Comparison of ENCODE assay signal across 24 cellular contexts in the genomic region with DNA sequence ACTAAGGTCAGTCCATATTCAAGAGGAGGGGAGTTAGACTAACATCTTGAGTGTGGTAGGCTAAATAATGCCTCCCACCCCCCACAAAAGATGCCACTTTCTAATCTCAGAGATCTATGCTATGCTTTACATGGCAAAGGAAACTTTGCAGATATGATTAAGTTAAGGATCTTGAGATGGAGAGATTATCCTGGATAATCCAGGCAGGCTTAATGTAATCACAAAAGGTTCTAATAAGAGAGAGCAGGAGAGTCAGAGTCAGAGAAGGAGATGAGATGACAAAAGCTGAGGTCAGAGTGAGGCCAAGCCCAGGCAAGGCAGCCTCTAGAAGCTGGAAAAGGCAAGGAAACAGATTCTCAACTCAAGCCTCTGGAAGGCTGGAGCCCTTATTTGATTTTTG.
"Had no signal": no experiment of that assay in that cellular context is flagged by ENCODE, and none has a peak within 500 bp of the region (broad histone marks: within the 10 kb centered on the region; RNA-seq: fewer than 3 reads in every experiment).

No MANE protein-coding gene starts in this region.

- H3K27ac ChIP-seq: coronary artery, esophagus muscularis mucosa, foreskin keratinocyte, gastroesophageal sphincter, heart right ventricle, prostate gland, right atrium auricular region, sigmoid colon, testis, tibial artery had no signal

- H3K4me1 ChIP-seq: esophagus muscularis mucosa, foreskin keratinocyte, gastroesophageal sphincter, heart right ventricle, prostate gland, right atrium auricular region, sigmoid colon, testis had no signal

- DNase-seq: dermis blood vessel endothelial cell; effector memory CD4-positive, alpha-beta T cell; foreskin keratinocyte; heart right ventricle; hypothalamus; immature natural killer cell; islet precursor cell; kidney glomerular epithelial cell; left ventricle myocardium superior; mucosa of descending colon; naive B cell; nucleus accumbens; sigmoid colon; stimulated activated CD4-positive, alpha-beta T cell treated with anti-CD3 and anti-CD28 coated beads, Interleukin-4, amount 100 ng/mL, for 4 hours; stimulated activated naive CD8-positive, alpha-beta T cell treated with anti-CD3 and anti-CD28 coated beads, Interleukin-15, Interleukin-2, amounts not matched to agents 100 U/mL and 50 U/mL, for 24 hours; substantia nigra; testis; tibial artery had no signal

- H3K4me3 ChIP-seq: coronary artery, esophagus muscularis mucosa, gastroesophageal sphincter, heart right ventricle, lung, mucosa of descending colon, prostate gland, right atrium auricular region, sigmoid colon, testis, tibial artery had no signal

- H3K9me3 ChIP-seq: esophagus muscularis mucosa, gastroesophageal sphincter, heart right ventricle, mucosa of descending colon, prostate gland, right atrium auricular region, sigmoid colon, testis, tibial artery had no signal

- H3K27me3 ChIP-seq: esophagus muscularis mucosa, foreskin keratinocyte, gastroesophageal sphincter, heart right ventricle, right atrium auricular region, sigmoid colon, testis, tibial artery had no signal

- H3K36me3 ChIP-seq: esophagus muscularis mucosa, gastroesophageal sphincter, heart right ventricle, prostate gland, right atrium auricular region, sigmoid colon, tibial artery had no signal
